ENCODE assay signal across 1 cellular context in genomic region chr1:165543651-165544452, GRCh38.
A peak's percentile ranks its signal among the peaks of the same experiment; 100 is the strongest.
TF ChIP-seq lines count a peak whose summit lies in the region.

A gene with protein sequence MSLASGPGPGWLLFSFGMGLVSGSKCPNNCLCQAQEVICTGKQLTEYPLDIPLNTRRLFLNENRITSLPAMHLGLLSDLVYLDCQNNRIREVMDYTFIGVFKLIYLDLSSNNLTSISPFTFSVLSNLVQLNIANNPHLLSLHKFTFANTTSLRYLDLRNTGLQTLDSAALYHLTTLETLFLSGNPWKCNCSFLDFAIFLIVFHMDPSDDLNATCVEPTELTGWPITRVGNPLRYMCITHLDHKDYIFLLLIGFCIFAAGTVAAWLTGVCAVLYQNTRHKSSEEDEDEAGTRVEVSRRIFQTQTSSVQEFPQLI (plus strand): TSS chr1:165544000. CDS start chr1:165544297, 297 bp downstream.

TF ChIP-seq in H1, 55 proteins besides CTCF, POLR2A, EP300 and RAD21 (continued from another document):
- TF ChIP-seq, protein P1, sequence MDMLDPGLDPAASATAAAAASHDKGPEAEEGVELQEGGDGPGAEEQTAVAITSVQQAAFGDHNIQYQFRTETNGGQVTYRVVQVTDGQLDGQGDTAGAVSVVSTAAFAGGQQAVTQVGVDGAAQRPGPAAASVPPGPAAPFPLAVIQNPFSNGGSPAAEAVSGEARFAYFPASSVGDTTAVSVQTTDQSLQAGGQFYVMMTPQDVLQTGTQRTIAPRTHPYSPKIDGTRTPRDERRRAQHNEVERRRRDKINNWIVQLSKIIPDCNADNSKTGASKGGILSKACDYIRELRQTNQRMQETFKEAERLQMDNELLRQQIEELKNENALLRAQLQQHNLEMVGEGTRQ (IDR thresholded peaks at IDR 0.05; ENCODE audit: low read length): peak; percentile 19; the same call in 1 of the 2 replicates
- TF ChIP-seq KDM4A (IDR thresholded peaks at IDR 0.05; ENCODE audit: low read depth, low read length, severe bottlenecking) (no peak), TAF1 (IDR thresholded peaks at IDR 0.05; ENCODE audit: low read depth, low read length) (0 out of 2 replicates have a peak, but pooled peaks have one; percentile 24), RBBP5 (IDR thresholded peaks at IDR 0.05; ENCODE audit: borderline replicate concordance, low read depth, low read length) (0 out of 2 replicates have a peak, but pooled peaks have one; percentile 54), SP1 (IDR thresholded peaks at IDR 0.05; ENCODE audit: low read depth, low read length) (0 out of 2 replicates have a peak, but pooled peaks have one; percentile 21), SIN3A (conservative IDR thresholded peaks at IDR 0.05 in 1 of 2, IDR thresholded peaks at IDR 0.05 in 1 of 2; ENCODE audit: low read depth in 1 of 2, low read length in 2 of 2) (0 out of 4 replicates have a peak, but pooled peaks of 1 of the 2 experiments have one; percentile 40), ZNF274 (IDR thresholded peaks at IDR 0.05; ENCODE audit: borderline replicate concordance, extremely low read depth, low read length) (no peak)
- TF ChIP-seq, protein P2, sequence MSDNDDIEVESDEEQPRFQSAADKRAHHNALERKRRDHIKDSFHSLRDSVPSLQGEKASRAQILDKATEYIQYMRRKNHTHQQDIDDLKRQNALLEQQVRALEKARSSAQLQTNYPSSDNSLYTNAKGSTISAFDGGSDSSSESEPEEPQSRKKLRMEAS (IDR thresholded peaks at IDR 0.05): peak; percentile 90
